1 cellular context compared by ENCODE assay signal in the genomic region with DNA sequence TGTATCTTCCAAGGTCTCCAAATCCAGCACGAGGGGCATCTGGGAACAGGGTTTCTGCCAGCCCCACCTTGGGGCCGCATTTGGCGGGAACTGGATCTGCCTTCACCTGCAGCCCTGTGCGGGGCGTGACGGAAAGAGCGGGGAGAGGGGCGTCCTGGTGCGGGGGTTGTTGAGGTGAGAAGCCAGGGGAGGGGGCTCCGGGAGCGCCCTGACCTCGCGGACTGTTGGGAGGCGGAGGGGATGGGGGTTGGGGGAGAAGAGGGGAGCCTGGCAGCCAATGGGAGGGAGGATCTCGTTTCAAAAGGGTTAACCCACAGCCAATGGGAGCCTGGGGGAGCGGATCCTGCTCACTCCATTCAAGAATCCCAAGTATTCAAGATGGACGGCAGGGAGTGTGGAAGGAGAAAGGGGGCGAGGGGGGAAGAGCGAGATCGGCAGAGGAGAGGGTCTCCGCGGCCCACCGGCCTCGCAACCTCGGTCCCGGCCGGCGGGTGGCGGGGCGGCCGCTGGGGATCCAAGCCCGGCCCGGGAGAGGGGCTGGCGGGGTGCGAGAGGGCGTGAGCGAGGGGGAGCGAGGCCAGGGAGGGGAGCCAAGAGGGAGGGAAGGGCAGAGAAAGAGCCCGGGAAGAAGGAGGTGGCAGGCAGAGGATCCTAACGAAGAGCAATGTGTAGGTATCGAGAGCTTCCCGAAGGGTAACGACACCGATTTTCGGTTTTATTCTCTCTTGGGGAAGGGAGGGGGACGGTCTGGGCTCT.
TF ChIP-seq lines count a peak whose summit lies in the region.

No MANE protein-coding gene starts in this region.

TF ChIP-seq in WTC11, 78 proteins besides CTCF, POLR2A, EP300 and RAD21 (continued from another document and continues in another):
- TF ChIP-seq, protein P1, sequence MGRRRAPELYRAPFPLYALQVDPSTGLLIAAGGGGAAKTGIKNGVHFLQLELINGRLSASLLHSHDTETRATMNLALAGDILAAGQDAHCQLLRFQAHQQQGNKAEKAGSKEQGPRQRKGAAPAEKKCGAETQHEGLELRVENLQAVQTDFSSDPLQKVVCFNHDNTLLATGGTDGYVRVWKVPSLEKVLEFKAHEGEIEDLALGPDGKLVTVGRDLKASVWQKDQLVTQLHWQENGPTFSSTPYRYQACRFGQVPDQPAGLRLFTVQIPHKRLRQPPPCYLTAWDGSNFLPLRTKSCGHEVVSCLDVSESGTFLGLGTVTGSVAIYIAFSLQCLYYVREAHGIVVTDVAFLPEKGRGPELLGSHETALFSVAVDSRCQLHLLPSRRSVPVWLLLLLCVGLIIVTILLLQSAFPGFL (CRISPR knock-in tag; IDR thresholded peaks at IDR 0.05; ENCODE audit: borderline replicate concordance) = no peak
- TF ChIP-seq, protein P2, sequence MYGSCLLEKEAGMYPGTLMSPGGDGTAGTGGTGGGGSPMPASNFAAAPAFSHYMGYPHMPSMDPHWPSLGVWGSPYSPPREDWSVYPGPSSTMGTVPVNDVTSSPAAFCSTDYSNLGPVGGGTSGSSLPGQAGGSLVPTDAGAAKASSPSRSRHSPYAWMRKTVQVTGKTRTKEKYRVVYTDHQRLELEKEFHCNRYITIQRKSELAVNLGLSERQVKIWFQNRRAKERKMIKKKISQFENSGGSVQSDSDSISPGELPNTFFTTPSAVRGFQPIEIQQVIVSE (CRISPR knock-in tag; IDR thresholded peaks at IDR 0.05; ENCODE audit: borderline replicate concordance) = no peak
- TF ChIP-seq HMGA2 (CRISPR knock-in tag; IDR thresholded peaks at IDR 0.05) (no peak), FOXK1 (CRISPR knock-in tag; IDR thresholded peaks at IDR 0.05) (peak; percentile 54; the same call in 1 of the 2 replicates), ZNF416 (CRISPR knock-in tag; IDR thresholded peaks at IDR 0.05) (peak; percentile 65; the same call in 1 of the 2 replicates), TEAD1 (CRISPR knock-in tag; IDR thresholded peaks at IDR 0.05) (peak; percentile 95; the same call in 1 of the 2 replicates), TP53 (CRISPR knock-in tag; IDR thresholded peaks at IDR 0.05) (peak; percentile 68), TEAD4 (CRISPR knock-in tag; IDR thresholded peaks at IDR 0.05) (peak; percentile 89), SP1 (CRISPR knock-in tag; conservative IDR thresholded peaks at IDR 0.05) (no peak; the same call in none of the 2 replicates), FOXP1 (CRISPR knock-in tag; IDR thresholded peaks at IDR 0.05; ENCODE audit: borderline replicate concordance) (no peak; the same call in 1 of the 2 replicates), NFE2L1 (CRISPR knock-in tag; IDR thresholded peaks at IDR 0.05) (peak; percentile 33; the same call in 1 of the 2 replicates), JUN (CRISPR knock-in tag; IDR thresholded peaks at IDR 0.05) (peak; percentile 55; the same call in 1 of the 2 replicates), NR1H2 (CRISPR knock-in tag; IDR thresholded peaks at IDR 0.05) (no peak)
- TF ChIP-seq, protein P3, sequence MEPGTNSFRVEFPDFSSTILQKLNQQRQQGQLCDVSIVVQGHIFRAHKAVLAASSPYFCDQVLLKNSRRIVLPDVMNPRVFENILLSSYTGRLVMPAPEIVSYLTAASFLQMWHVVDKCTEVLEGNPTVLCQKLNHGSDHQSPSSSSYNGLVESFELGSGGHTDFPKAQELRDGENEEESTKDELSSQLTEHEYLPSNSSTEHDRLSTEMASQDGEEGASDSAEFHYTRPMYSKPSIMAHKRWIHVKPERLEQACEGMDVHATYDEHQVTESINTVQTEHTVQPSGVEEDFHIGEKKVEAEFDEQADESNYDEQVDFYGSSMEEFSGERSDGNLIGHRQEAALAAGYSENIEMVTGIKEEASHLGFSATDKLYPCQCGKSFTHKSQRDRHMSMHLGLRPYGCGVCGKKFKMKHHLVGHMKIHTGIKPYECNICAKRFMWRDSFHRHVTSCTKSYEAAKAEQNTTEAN (CRISPR knock-in tag; IDR thresholded peaks at IDR 0.05) = peak; percentile 81; the same call in 1 of the 2 replicates
- TF ChIP-seq, protein P4, sequence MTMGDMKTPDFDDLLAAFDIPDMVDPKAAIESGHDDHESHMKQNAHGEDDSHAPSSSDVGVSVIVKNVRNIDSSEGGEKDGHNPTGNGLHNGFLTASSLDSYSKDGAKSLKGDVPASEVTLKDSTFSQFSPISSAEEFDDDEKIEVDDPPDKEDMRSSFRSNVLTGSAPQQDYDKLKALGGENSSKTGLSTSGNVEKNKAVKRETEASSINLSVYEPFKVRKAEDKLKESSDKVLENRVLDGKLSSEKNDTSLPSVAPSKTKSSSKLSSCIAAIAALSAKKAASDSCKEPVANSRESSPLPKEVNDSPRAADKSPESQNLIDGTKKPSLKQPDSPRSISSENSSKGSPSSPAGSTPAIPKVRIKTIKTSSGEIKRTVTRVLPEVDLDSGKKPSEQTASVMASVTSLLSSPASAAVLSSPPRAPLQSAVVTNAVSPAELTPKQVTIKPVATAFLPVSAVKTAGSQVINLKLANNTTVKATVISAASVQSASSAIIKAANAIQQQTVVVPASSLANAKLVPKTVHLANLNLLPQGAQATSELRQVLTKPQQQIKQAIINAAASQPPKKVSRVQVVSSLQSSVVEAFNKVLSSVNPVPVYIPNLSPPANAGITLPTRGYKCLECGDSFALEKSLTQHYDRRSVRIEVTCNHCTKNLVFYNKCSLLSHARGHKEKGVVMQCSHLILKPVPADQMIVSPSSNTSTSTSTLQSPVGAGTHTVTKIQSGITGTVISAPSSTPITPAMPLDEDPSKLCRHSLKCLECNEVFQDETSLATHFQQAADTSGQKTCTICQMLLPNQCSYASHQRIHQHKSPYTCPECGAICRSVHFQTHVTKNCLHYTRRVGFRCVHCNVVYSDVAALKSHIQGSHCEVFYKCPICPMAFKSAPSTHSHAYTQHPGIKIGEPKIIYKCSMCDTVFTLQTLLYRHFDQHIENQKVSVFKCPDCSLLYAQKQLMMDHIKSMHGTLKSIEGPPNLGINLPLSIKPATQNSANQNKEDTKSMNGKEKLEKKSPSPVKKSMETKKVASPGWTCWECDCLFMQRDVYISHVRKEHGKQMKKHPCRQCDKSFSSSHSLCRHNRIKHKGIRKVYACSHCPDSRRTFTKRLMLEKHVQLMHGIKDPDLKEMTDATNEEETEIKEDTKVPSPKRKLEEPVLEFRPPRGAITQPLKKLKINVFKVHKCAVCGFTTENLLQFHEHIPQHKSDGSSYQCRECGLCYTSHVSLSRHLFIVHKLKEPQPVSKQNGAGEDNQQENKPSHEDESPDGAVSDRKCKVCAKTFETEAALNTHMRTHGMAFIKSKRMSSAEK (CRISPR knock-in tag; IDR thresholded peaks at IDR 0.05; ENCODE audit: borderline replicate concordance) = no peak
- TF ChIP-seq, protein P5, sequence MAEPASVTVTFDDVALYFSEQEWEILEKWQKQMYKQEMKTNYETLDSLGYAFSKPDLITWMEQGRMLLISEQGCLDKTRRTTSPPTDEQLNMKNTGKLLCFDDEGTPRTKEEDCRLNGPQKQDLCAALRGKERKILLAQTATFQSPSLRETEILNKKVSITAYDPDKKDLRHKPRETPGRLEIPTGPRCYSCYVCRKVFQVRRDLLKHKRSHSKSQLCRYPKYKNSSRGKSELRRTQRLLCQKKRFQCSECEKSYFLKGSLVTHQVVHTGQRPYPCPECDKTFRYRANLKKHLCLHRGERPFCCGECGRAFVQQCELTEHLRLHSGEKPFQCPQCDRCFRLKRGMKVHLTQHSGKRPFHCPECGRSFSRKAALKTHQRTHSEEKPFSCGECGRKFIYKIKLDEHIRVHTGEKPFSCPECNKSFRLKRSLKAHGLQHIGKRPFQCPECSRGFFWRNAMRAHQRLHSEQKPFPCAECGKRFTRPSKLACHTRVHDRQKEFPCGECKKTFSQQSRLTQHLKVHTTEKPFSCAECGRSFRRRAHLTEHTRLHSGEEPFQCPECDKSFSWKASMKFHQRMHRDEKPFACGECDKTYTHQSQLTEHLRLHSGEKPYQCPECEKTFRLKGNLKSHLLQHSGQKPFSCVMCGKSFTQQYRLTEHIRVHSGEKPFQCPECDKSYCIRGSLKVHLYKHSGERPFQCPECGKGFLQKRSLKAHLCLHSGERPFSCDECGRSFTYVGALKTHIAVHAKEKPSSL (CRISPR knock-in tag; conservative IDR thresholded peaks at IDR 0.05) = no peak
- TF ChIP-seq, protein P6, sequence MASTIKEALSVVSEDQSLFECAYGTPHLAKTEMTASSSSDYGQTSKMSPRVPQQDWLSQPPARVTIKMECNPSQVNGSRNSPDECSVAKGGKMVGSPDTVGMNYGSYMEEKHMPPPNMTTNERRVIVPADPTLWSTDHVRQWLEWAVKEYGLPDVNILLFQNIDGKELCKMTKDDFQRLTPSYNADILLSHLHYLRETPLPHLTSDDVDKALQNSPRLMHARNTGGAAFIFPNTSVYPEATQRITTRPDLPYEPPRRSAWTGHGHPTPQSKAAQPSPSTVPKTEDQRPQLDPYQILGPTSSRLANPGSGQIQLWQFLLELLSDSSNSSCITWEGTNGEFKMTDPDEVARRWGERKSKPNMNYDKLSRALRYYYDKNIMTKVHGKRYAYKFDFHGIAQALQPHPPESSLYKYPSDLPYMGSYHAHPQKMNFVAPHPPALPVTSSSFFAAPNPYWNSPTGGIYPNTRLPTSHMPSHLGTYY (CRISPR knock-in tag; IDR thresholded peaks at IDR 0.05) = no peak
- TF ChIP-seq, protein P7, sequence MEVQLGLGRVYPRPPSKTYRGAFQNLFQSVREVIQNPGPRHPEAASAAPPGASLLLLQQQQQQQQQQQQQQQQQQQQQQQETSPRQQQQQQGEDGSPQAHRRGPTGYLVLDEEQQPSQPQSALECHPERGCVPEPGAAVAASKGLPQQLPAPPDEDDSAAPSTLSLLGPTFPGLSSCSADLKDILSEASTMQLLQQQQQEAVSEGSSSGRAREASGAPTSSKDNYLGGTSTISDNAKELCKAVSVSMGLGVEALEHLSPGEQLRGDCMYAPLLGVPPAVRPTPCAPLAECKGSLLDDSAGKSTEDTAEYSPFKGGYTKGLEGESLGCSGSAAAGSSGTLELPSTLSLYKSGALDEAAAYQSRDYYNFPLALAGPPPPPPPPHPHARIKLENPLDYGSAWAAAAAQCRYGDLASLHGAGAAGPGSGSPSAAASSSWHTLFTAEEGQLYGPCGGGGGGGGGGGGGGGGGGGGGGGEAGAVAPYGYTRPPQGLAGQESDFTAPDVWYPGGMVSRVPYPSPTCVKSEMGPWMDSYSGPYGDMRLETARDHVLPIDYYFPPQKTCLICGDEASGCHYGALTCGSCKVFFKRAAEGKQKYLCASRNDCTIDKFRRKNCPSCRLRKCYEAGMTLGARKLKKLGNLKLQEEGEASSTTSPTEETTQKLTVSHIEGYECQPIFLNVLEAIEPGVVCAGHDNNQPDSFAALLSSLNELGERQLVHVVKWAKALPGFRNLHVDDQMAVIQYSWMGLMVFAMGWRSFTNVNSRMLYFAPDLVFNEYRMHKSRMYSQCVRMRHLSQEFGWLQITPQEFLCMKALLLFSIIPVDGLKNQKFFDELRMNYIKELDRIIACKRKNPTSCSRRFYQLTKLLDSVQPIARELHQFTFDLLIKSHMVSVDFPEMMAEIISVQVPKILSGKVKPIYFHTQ (CRISPR knock-in tag; IDR thresholded peaks at IDR 0.05) = no peak; the same call in 1 of the 2 replicates
- TF ChIP-seq, protein P8, sequence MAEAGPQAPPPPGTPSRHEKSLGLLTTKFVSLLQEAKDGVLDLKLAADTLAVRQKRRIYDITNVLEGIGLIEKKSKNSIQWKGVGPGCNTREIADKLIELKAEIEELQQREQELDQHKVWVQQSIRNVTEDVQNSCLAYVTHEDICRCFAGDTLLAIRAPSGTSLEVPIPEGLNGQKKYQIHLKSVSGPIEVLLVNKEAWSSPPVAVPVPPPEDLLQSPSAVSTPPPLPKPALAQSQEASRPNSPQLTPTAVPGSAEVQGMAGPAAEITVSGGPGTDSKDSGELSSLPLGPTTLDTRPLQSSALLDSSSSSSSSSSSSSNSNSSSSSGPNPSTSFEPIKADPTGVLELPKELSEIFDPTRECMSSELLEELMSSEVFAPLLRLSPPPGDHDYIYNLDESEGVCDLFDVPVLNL (CRISPR knock-in tag; IDR thresholded peaks at IDR 0.05; ENCODE audit: borderline replicate concordance, low read depth) = no peak
- TF ChIP-seq, protein P9, sequence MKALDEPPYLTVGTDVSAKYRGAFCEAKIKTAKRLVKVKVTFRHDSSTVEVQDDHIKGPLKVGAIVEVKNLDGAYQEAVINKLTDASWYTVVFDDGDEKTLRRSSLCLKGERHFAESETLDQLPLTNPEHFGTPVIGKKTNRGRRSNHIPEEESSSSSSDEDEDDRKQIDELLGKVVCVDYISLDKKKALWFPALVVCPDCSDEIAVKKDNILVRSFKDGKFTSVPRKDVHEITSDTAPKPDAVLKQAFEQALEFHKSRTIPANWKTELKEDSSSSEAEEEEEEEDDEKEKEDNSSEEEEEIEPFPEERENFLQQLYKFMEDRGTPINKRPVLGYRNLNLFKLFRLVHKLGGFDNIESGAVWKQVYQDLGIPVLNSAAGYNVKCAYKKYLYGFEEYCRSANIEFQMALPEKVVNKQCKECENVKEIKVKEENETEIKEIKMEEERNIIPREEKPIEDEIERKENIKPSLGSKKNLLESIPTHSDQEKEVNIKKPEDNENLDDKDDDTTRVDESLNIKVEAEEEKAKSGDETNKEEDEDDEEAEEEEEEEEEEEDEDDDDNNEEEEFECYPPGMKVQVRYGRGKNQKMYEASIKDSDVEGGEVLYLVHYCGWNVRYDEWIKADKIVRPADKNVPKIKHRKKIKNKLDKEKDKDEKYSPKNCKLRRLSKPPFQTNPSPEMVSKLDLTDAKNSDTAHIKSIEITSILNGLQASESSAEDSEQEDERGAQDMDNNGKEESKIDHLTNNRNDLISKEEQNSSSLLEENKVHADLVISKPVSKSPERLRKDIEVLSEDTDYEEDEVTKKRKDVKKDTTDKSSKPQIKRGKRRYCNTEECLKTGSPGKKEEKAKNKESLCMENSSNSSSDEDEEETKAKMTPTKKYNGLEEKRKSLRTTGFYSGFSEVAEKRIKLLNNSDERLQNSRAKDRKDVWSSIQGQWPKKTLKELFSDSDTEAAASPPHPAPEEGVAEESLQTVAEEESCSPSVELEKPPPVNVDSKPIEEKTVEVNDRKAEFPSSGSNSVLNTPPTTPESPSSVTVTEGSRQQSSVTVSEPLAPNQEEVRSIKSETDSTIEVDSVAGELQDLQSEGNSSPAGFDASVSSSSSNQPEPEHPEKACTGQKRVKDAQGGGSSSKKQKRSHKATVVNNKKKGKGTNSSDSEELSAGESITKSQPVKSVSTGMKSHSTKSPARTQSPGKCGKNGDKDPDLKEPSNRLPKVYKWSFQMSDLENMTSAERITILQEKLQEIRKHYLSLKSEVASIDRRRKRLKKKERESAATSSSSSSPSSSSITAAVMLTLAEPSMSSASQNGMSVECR (CRISPR knock-in tag; IDR thresholded peaks at IDR 0.05; ENCODE audit: borderline replicate concordance) = 0 out of 2 replicates have a peak, but pooled peaks have one; percentile 37
- TF ChIP-seq, protein P10, sequence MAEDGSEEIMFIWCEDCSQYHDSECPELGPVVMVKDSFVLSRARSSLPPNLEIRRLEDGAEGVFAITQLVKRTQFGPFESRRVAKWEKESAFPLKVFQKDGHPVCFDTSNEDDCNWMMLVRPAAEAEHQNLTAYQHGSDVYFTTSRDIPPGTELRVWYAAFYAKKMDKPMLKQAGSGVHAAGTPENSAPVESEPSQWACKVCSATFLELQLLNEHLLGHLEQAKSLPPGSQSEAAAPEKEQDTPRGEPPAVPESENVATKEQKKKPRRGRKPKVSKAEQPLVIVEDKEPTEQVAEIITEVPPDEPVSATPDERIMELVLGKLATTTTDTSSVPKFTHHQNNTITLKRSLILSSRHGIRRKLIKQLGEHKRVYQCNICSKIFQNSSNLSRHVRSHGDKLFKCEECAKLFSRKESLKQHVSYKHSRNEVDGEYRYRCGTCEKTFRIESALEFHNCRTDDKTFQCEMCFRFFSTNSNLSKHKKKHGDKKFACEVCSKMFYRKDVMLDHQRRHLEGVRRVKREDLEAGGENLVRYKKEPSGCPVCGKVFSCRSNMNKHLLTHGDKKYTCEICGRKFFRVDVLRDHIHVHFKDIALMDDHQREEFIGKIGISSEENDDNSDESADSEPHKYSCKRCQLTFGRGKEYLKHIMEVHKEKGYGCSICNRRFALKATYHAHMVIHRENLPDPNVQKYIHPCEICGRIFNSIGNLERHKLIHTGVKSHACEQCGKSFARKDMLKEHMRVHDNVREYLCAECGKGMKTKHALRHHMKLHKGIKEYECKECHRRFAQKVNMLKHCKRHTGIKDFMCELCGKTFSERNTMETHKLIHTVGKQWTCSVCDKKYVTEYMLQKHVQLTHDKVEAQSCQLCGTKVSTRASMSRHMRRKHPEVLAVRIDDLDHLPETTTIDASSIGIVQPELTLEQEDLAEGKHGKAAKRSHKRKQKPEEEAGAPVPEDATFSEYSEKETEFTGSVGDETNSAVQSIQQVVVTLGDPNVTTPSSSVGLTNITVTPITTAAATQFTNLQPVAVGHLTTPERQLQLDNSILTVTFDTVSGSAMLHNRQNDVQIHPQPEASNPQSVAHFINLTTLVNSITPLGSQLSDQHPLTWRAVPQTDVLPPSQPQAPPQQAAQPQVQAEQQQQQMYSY (CRISPR knock-in tag; IDR thresholded peaks at IDR 0.05) = no peak
